16 cellular contexts compared by ENCODE assay signal in the genomic region with DNA sequence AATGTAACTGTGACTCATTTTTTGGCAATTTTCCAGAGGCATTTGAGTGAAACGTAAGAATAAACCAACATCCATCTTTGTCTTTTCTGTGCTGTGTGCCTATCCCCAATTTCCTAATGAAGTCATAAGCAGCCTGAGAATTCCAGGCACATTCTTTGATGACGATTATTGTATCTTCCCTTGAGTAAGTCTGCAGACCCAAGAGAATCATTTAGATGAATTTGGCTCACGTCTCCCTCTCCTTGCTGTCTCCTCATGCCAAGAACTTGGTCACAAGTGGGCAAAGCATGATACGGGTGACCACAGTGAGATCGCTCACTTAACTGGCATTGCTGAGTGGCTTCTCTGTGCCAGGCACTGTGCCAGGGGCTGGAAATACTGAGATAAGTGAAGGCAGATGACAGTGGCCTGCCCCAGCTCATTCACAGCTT.
DNase-seq lines count a peak whose midpoint lies in the region; ATAC-seq, FAIRE-seq and TF ChIP-seq lines count a peak whose summit lies in the region.
"Had no signal": no experiment of that assay in that cellular context is flagged by ENCODE, and none has a peak within 500 bp of the region (broad histone marks: within the 10 kb centered on the region; RNA-seq: fewer than 3 reads in every experiment).

No MANE protein-coding gene starts in this region.

- intact Hi-C loops in MCF 10A (cut with micrococcal nuclease) (no loop called here), mammary epithelial cell (cut with micrococcal nuclease) (no loop called here), heart right ventricle (cut with DNase I) (loop anchor here in 1 of 10 donors (10.0 kb wide), 1 partner anchor 329 kb away; no protein-coding TSS in a partner anchor)
- intact Hi-C loops in activated CD4-positive, alpha-beta T cell treated with anti-CD3 and anti-CD28 coated beads, Interleukin-2, amount 10 ng/mL, durations not matched to agents 24 days and 14 days (cut with micrococcal nuclease): no loop called here

- H3K27me3 ChIP-seq in mammary epithelial cell (ENCODE audit: insufficient read depth, low read length) (no peaks in the 10 kb centered on the region), astrocyte (ENCODE audit: insufficient read depth, low read length) (no peaks in the 10 kb centered on the region), heart right ventricle (no peaks in the 10 kb centered on the region)
- H3K27me3 ChIP-seq: cardiac muscle cell, transverse colon had no signal

- H3K4me3 ChIP-seq in mammary epithelial cell (replicated peaks in 1 of 3; ENCODE audit: insufficient read depth in 1 of 3, low read depth in 2 of 3, low read length in 3 of 3) (no peak overlapping the region), astrocyte (ENCODE audit: insufficient read depth, low read depth, low read length) (no peak overlapping the region), heart right ventricle (no peak overlapping the region)
- H3K4me3 ChIP-seq: cardiac muscle cell, GM23338, mucosa of descending colon, transverse colon had no signal

- no peak overlapping the region for H3K4me3 Mint-ChIP-seq in MCF 10A (ENCODE audit: unreplicated experiment)
- H3K4me3 Mint-ChIP-seq in astrocyte (ENCODE audit: unreplicated experiment): no peak overlapping the region
- H3K4me3 Mint-ChIP-seq in activated CD4-positive, alpha-beta T cell treated with anti-CD3 and anti-CD28 coated beads, Interleukin-2, amount 10 ng/mL, durations not matched to agents 24 days and 14 days: no peak overlapping the region
- H3K4me3 Mint-ChIP-seq: activated CD4-positive, alpha-beta memory T cell treated with anti-CD3 and anti-CD28 coated beads, Interleukin-2, amount 10 ng/mL, durations not matched to agents 7 days and 5 days; GM23338 had no signal

- no peaks in the 10 kb centered on the region for H3K27me3 Mint-ChIP-seq in MCF 10A (ENCODE audit: insufficient read depth, unreplicated experiment)
- H3K27me3 Mint-ChIP-seq in astrocyte (ENCODE audit: low read depth, unreplicated experiment): no peaks in the 10 kb centered on the region
- no peaks in the 10 kb centered on the region for H3K27me3 Mint-ChIP-seq in activated CD4-positive, alpha-beta T cell treated with anti-CD3 and anti-CD28 coated beads, Interleukin-2, amount 10 ng/mL, durations not matched to agents 24 days and 14 days
- H3K27me3 Mint-ChIP-seq: activated CD4-positive, alpha-beta memory T cell treated with anti-CD3 and anti-CD28 coated beads, Interleukin-2, amount 10 ng/mL, durations not matched to agents 7 days and 5 days had no signal

- H3K4me2 ChIP-seq in mammary epithelial cell (ENCODE audit: insufficient read depth, low read depth, low read length) (no peak overlapping the region), astrocyte (ENCODE audit: low read length) (peak overlapping the region; percentile 8)
- H3K4me2 ChIP-seq: GM23338 had no signal

- no TSS peak for BruUV-seq in MCF 10A (replicated peaks; lab: Mats Ljungman, UMichigan)
- BruUV-seq in mammary epithelial cell (replicated peaks; lab: Mats Ljungman, UMichigan): no TSS peak

- no peak for TF ChIP-seq CTCF in MCF 10A (IDR thresholded peaks at IDR 0.05; ENCODE audit: unreplicated experiment)
- TF ChIP-seq CTCF in mammary epithelial cell (conservative IDR thresholded peaks at IDR 0.05 in 1 of 2, IDR thresholded peaks at IDR 0.05 in 1 of 2; ENCODE audit: extremely low read depth in 1 of 2, insufficient read depth in 1 of 2, low read depth in 1 of 2, low read length in 2 of 2): no peak
- no peak for TF ChIP-seq CTCF in astrocyte (IDR thresholded peaks at IDR 0.05; ENCODE audit: insufficient read depth, low read depth, low read length)
- no peak for TF ChIP-seq CTCF in heart right ventricle (IDR thresholded peaks at IDR 0.05)
- no peak for TF ChIP-seq CTCF in GM10266 (IDR thresholded peaks at IDR 0.05; ENCODE audit: control insufficient read depth, insufficient read depth, low read depth, missing control alignments)

- peak; percentile 68 for FAIRE-seq in astrocyte (lab: Jason Lieb, UNC)

- dilution Hi-C loops in mammary epithelial cell (cut with HindIII; ENCODE audit: low sequenced_read_pairs): no loop called here

- in situ Hi-C loops in mammary epithelial cell (cut with MboI; ENCODE audit: low sequenced_read_pairs in 2 of 2): loop anchor here in 1 of 2 donors (25.0 kb wide), 1 partner anchor 408 kb away; no protein-coding TSS in a partner anchor

- ATAC-seq in heart right ventricle: peak; percentile 90 to 99 (median 98)
- ATAC-seq: GM23338, mucosa of descending colon had no signal

- H3K4me1 Mint-ChIP-seq in MCF 10A (ENCODE audit: insufficient read depth, unreplicated experiment): no peaks in the 10 kb centered on the region
- peaks cover 9% of the 10 kb centered on the region for H3K4me1 Mint-ChIP-seq in astrocyte (ENCODE audit: low read depth, unreplicated experiment)
- no peaks in the 10 kb centered on the region for H3K4me1 Mint-ChIP-seq in activated CD4-positive, alpha-beta T cell treated with anti-CD3 and anti-CD28 coated beads, Interleukin-2, amount 10 ng/mL, durations not matched to agents 24 days and 14 days
- H3K4me1 Mint-ChIP-seq: activated CD4-positive, alpha-beta memory T cell treated with anti-CD3 and anti-CD28 coated beads, Interleukin-2, amount 10 ng/mL, durations not matched to agents 7 days and 5 days; GM23338 had no signal

- H3K27ac Mint-ChIP-seq in MCF 10A (ENCODE audit: low read depth, unreplicated experiment): no peak overlapping the region
- peak overlapping the region; percentile 43 for H3K27ac Mint-ChIP-seq in astrocyte (ENCODE audit: unreplicated experiment)
- no peak overlapping the region for H3K27ac Mint-ChIP-seq in activated CD4-positive, alpha-beta T cell treated with anti-CD3 and anti-CD28 coated beads, Interleukin-2, amount 10 ng/mL, durations not matched to agents 24 days and 14 days
- H3K27ac Mint-ChIP-seq: activated CD4-positive, alpha-beta memory T cell treated with anti-CD3 and anti-CD28 coated beads, Interleukin-2, amount 10 ng/mL, durations not matched to agents 7 days and 5 days; GM23338 had no signal

- H3K9me3 Mint-ChIP-seq in MCF 10A (ENCODE audit: unreplicated experiment) (no peaks in the 10 kb centered on the region), astrocyte (ENCODE audit: unreplicated experiment) (peaks cover 16% of the 10 kb centered on the region)
- H3K9me3 Mint-ChIP-seq in activated CD4-positive, alpha-beta T cell treated with anti-CD3 and anti-CD28 coated beads, Interleukin-2, amount 10 ng/mL, durations not matched to agents 24 days and 14 days: peaks cover 9% of the 10 kb centered on the region

- DNase-seq in MCF 10A (ENCODE audit: unreplicated experiment): peak; percentile 48
- DNase-seq in mammary epithelial cell: no peak
- peak; percentile 71 for DNase-seq in astrocyte (ENCODE audit: low read depth)
- DNase-seq in heart right ventricle: peak; percentile 77 to 86
- DNase-seq in GM10266 (ENCODE audit: extremely low spot score): no peak
- no peak for DNase-seq in activated T-cell treated with anti-CD3 and anti-CD28 coated beads, Interleukin-2, amount 50 U/mL, for 1 hour
- DNase-seq in NCI-H748 (lab: John Stamatoyannopoulos, UW; ENCODE audit: unreplicated experiment): no peak
- DNase-seq in activated CD4-positive, alpha-beta T cell treated with anti-CD3 and anti-CD28 coated beads, Interleukin-2, amount 10 ng/mL, durations not matched to agents 24 days and 14 days: no peak
- DNase-seq: activated CD4-positive, alpha-beta memory T cell treated with anti-CD3 and anti-CD28 coated beads, Interleukin-2, amount 10 ng/mL, durations not matched to agents 7 days and 5 days; activated effector memory CD4-positive, alpha-beta T cell treated with anti-CD3 and anti-CD28 coated beads, Interleukin-2, amount 50 U/mL, for 16 hours; mucosa of descending colon; NCI-H345; transverse colon had no signal

- CTCF ChIA-PET in MCF 10A (lab: Yijun Ruan, JAX) (interaction anchor here (1.4 kb wide), 1 partner anchor 18 kb away, joined by 4 read pairs; no protein-coding TSS in a partner anchor), mammary epithelial cell (lab: Charles Lee; ENCODE audit: low non-redundant PET) (no interaction called here)

- H3K36me3 ChIP-seq in mammary epithelial cell (ENCODE audit: insufficient read depth, low read length) (no peaks in the 10 kb centered on the region), astrocyte (ENCODE audit: insufficient read depth, low read length) (no peaks in the 10 kb centered on the region), heart right ventricle (no peaks in the 10 kb centered on the region)
- H3K36me3 ChIP-seq: cardiac muscle cell, transverse colon had no signal

- H3K9ac ChIP-seq in mammary epithelial cell (ENCODE audit: insufficient read depth, low read length) (no peak overlapping the region), astrocyte (ENCODE audit: low read length) (no peak overlapping the region)
- H3K9ac ChIP-seq: parathyroid adenoma had no signal

- H2AFZ ChIP-seq in mammary epithelial cell (ENCODE audit: low read depth, low read length) (no peak overlapping the region), astrocyte (ENCODE audit: low read depth, low read length) (peak overlapping the region; percentile 16)
- H2AFZ ChIP-seq: GM23338, parathyroid adenoma had no signal

- WGBS in mammary epithelial cell (ENCODE audit: low coverage, missing lambda C conversion rate): 17% methylated on average over 5 of the region's 5 CpGs
- whole genome bisulfite sequencing in heart right ventricle, 2 donors: 35 to 38% methylated on average over 5 of the region's 5 CpGs

- peaks cover 3% of the 10 kb centered on the region for H3K9me3 ChIP-seq in mammary epithelial cell (replicated peaks; ENCODE audit: insufficient read depth, low read length)
- peaks cover 3% of the 10 kb centered on the region for H3K9me3 ChIP-seq in astrocyte (ENCODE audit: insufficient read depth, low read depth, low read length)
- H3K9me3 ChIP-seq in heart right ventricle: peaks cover 0 to 33% (median 19%) of the 10 kb centered on the region in 11 donors

- H3K4me1 ChIP-seq in mammary epithelial cell (ENCODE audit: insufficient read depth, low read length): no peaks in the 10 kb centered on the region
- no peaks in the 10 kb centered on the region for H3K4me1 ChIP-seq in astrocyte (ENCODE audit: insufficient read depth, low read length)
- H3K4me1 ChIP-seq in heart right ventricle: peaks cover 0 to 12% (median 0%) of the 10 kb centered on the region in 9 donors
- H3K4me1 ChIP-seq: parathyroid adenoma, transverse colon had no signal

- H4K20me1 ChIP-seq in mammary epithelial cell (ENCODE audit: insufficient read depth, low read length) (no peaks in the 10 kb centered on the region), astrocyte (ENCODE audit: insufficient read depth, low read length) (no peaks in the 10 kb centered on the region)

- H3K36me3 Mint-ChIP-seq in MCF 10A (ENCODE audit: insufficient read depth, unreplicated experiment) (no peaks in the 10 kb centered on the region), astrocyte (ENCODE audit: low read depth, unreplicated experiment) (no peaks in the 10 kb centered on the region)
- H3K36me3 Mint-ChIP-seq in activated CD4-positive, alpha-beta T cell treated with anti-CD3 and anti-CD28 coated beads, Interleukin-2, amount 10 ng/mL, durations not matched to agents 24 days and 14 days (ENCODE audit: low read depth): no peaks in the 10 kb centered on the region

- H3K79me2 ChIP-seq in mammary epithelial cell (ENCODE audit: insufficient read depth, low read length) (no peaks in the 10 kb centered on the region), astrocyte (ENCODE audit: insufficient read depth, low read length) (no peaks in the 10 kb centered on the region)
- H3K79me2 ChIP-seq: parathyroid adenoma had no signal

- POLR2A ChIA-PET in MCF 10A (lab: Yijun Ruan, JAX): no interaction called here

- H3K27ac ChIP-seq in mammary epithelial cell (ENCODE audit: insufficient read depth, low read depth, low read length): no peak overlapping the region
- no peak overlapping the region for H3K27ac ChIP-seq in astrocyte (ENCODE audit: low read depth, low read length)
- H3K27ac ChIP-seq in heart right ventricle: peak overlapping the region in 7 of 10 donors; percentile 55 to 62 (median 58)
- H3K27ac ChIP-seq: cardiac muscle cell, parathyroid adenoma, transverse colon had no signal

Comparison
In these comparisons a context has a peak if more than half of its experiments do, and no peak if none do; other contexts are left out.
1. DNase-seq: peak in MCF 10A (single experiment), astrocyte (single experiment) and heart right ventricle (2 of 2); none in mammary epithelial cell (single experiment), GM10266 (single experiment), activated T-cell treated with anti-CD3 and anti-CD28 coated beads, Interleukin-2, amount 50 U/mL, for 1 hour (single experiment), NCI-H748 (single experiment) and activated CD4-positive, alpha-beta T cell treated with anti-CD3 and anti-CD28 coated beads, Interleukin-2, amount 10 ng/mL, durations not matched to agents 24 days and 14 days (single experiment).
2. H3K27ac ChIP-seq: peak in heart right ventricle (7 of 10); none in mammary epithelial cell (single experiment) and astrocyte (single experiment).